In genomic region chr1:224380003-224380402, GRCh38 we compare ENCODE assay signal across 8 cellular contexts. TPM values are rescaled to one million over a fixed set of nuclear protein-coding genes. Genes with fewer than 3 reads are reported as not detected.
DNase-seq lines count a peak whose midpoint lies in the region; ATAC-seq and TF ChIP-seq lines count a peak whose summit lies in the region.

No MANE protein-coding gene starts in this region.

- no peaks in the 10 kb centered on the region for H3K27me3 Mint-ChIP-seq in activated naive CD8-positive, alpha-beta T cell
- H3K27me3 Mint-ChIP-seq in endothelial cell (ENCODE audit: unreplicated experiment), result no peaks in the 10 kb centered on the region

- H3K4me3 Mint-ChIP-seq in activated naive CD8-positive, alpha-beta T cell, result peak overlapping the region; percentile 81
- no peak overlapping the region for H3K4me3 Mint-ChIP-seq in endothelial cell (ENCODE audit: unreplicated experiment)

- H3K36me3 Mint-ChIP-seq in activated naive CD8-positive, alpha-beta T cell, result peaks cover 17% of the 10 kb centered on the region
- peaks cover 18% of the 10 kb centered on the region for H3K36me3 Mint-ChIP-seq in endothelial cell (ENCODE audit: low read depth, unreplicated experiment)

- DNase-seq in GM12864 (ENCODE audit: low read depth) (peak; percentile 39), NOMO-1 (lab: John Stamatoyannopoulos, UW; ENCODE audit: unreplicated experiment in 2 of 2) (peak; percentile 87 to 97), endothelial cell (ENCODE audit: low spot score) (no peak), RKO (ENCODE audit: low spot score) (no peak), NCI-H1417 treated with DMSO at 0.1 percent for 48 hours (lab: John Stamatoyannopoulos, UW) (no peak)
- DNase-seq in stimulated activated CD8-positive, alpha-beta memory T cell treated with anti-CD3 and anti-CD28 coated beads, Interleukin-7, amount 100 ng/mL, for 1 hour (ENCODE audit: low read depth in 2 of 2), result peak; percentile 9 to 17

- peak overlapping the region; percentile 71 for H3K27ac Mint-ChIP-seq in activated naive CD8-positive, alpha-beta T cell
- H3K27ac Mint-ChIP-seq in endothelial cell (ENCODE audit: unreplicated experiment), result no peak overlapping the region

- H3K4me3 ChIP-seq in GM12864 (ENCODE audit: low read depth, low read length), result no peak overlapping the region

- no peak for TF ChIP-seq CTCF in GM12864 (IDR thresholded peaks at IDR 0.05; ENCODE audit: low read depth, low read length, missing control alignments)
- no peak for TF ChIP-seq CTCF in endothelial cell (IDR thresholded peaks at IDR 0.05; ENCODE audit: unreplicated experiment)

- H3K9me3 Mint-ChIP-seq in activated naive CD8-positive, alpha-beta T cell (ENCODE audit: low read depth), result no peaks in the 10 kb centered on the region
- no peaks in the 10 kb centered on the region for H3K9me3 Mint-ChIP-seq in endothelial cell (ENCODE audit: unreplicated experiment)

- peak; percentile 73 for ATAC-seq in GM21825 (IDR thresholded peaks at IDR 0.05; ENCODE audit: unreplicated experiment)

- H3K4me1 Mint-ChIP-seq in activated naive CD8-positive, alpha-beta T cell (ENCODE audit: low read depth), result peaks cover 85% of the 10 kb centered on the region
- H3K4me1 Mint-ChIP-seq in endothelial cell (ENCODE audit: unreplicated experiment), result no peaks in the 10 kb centered on the region

RNA-seq across cellular contexts. Expression of gene CNIH4, which starts 23.3 kb away (rescaled TPM):
- total RNA-seq in endothelial cell (ENCODE audit: unreplicated experiment), result 59.9 TPM

RNA-seq across cellular contexts. Expression of gene NVL, which starts 50.0 kb away (rescaled TPM):
- total RNA-seq in endothelial cell (ENCODE audit: unreplicated experiment), result 44.5 TPM

RNA-seq across cellular contexts. Expression of gene WDR26, which starts 54.6 kb away (rescaled TPM):
- total RNA-seq in endothelial cell (ENCODE audit: unreplicated experiment), result 126 TPM

Comparison
In these comparisons a context has a peak if more than half of its experiments do, and no peak if none do; other contexts are left out.
1. DNase-seq: peak in GM12864 (single experiment), NOMO-1 (2 of 2) and stimulated activated CD8-positive, alpha-beta memory T cell treated with anti-CD3 and anti-CD28 coated beads, Interleukin-7, amount 100 ng/mL, for 1 hour (2 of 2); none in endothelial cell (single experiment), RKO (single experiment) and NCI-H1417 treated with DMSO at 0.1 percent for 48 hours (single experiment).